In genomic region chr2:98236935-98237334, GRCh38 we compare ENCODE assay signal across 31 cellular contexts.
"Had no signal": no experiment of that assay in that cellular context is flagged by ENCODE, and none has a peak within 500 bp of the region (broad histone marks: within the 10 kb centered on the region; RNA-seq: fewer than 3 reads in every experiment).

No MANE protein-coding gene starts in this region.

- H3K9me3 ChIP-seq: gastroesophageal sphincter, heart right ventricle had no signal

- H3K9me3 Mint-ChIP-seq: activated B cell treated with CpG ODN at 0.5 μM for 24 hours; activated CD8-positive, alpha-beta T cell treated with anti-CD3 and anti-CD28 coated beads for 36 hours; activated T-cell treated with anti-CD3 and anti-CD28 coated beads, Interleukin-2, amount 50 U/mL, for 4 hours; activated T-helper 17 cell treated with anti-CD3 and anti-CD28 coated beads, Interleukin-2, amount 50 U/mL, for 72 hours; central memory CD8-positive, alpha-beta T cell; dendritic cell treated with granulocyte-macrophage colony-stimulating factor and Interleukin-4, amounts not matched to agents 40 ng/mL and 50 ng/mL, for 4 days; endodermal cell; T-helper 2 cell treated with Interferon-gamma antibody and Interleukin-4, amounts not matched to agents 5 μg/mL and 100 μg/mL, for 36 hours had no signal

- H3K4me2 ChIP-seq: hepatocyte had no signal

- H3K4me3 ChIP-seq: coronary artery, dorsolateral prefrontal cortex, gastroesophageal sphincter, heart right ventricle, hepatocyte had no signal

- H3K36me3 Mint-ChIP-seq: activated naive CD8-positive, alpha-beta T cell had no signal

- H3K4me3 Mint-ChIP-seq: activated B cell treated with CpG ODN at 0.5 μM for 24 hours; activated CD8-positive, alpha-beta T cell treated with anti-CD3 and anti-CD28 coated beads for 36 hours; activated naive CD8-positive, alpha-beta T cell; activated T-cell treated with anti-CD3 and anti-CD28 coated beads, Interleukin-2, amount 50 U/mL, for 4 hours; activated T-helper 17 cell treated with anti-CD3 and anti-CD28 coated beads, Interleukin-2, amount 50 U/mL, for 72 hours; central memory CD8-positive, alpha-beta T cell; dendritic cell treated with granulocyte-macrophage colony-stimulating factor and Interleukin-4, amounts not matched to agents 40 ng/mL and 50 ng/mL, for 4 days; endodermal cell; T-helper 2 cell treated with Interferon-gamma antibody and Interleukin-4, amounts not matched to agents 5 μg/mL and 100 μg/mL, for 36 hours had no signal

- H3K27ac Mint-ChIP-seq: activated B cell treated with CpG ODN at 0.5 μM for 24 hours; activated CD8-positive, alpha-beta T cell treated with anti-CD3 and anti-CD28 coated beads for 36 hours; activated naive CD8-positive, alpha-beta T cell; activated T-helper 17 cell treated with anti-CD3 and anti-CD28 coated beads, Interleukin-2, amount 50 U/mL, for 72 hours; dendritic cell treated with granulocyte-macrophage colony-stimulating factor and Interleukin-4, amounts not matched to agents 40 ng/mL and 50 ng/mL, for 4 days; endodermal cell; T-helper 2 cell treated with Interferon-gamma antibody and Interleukin-4, amounts not matched to agents 5 μg/mL and 100 μg/mL, for 36 hours had no signal

- H3K36me3 ChIP-seq: brain microvascular endothelial cell, gastroesophageal sphincter, heart right ventricle, WERI-Rb-1 had no signal

- ATAC-seq: activated CD4-positive, CD25-positive, alpha-beta regulatory T cell treated with anti-CD3 and anti-CD28 coated beads, Interleukin-2, amount 50 U/mL, for 24 hours; activated CD8-positive, alpha-beta T cell treated with anti-CD3 and anti-CD28 coated beads for 36 hours; activated T-cell treated with anti-CD3 and anti-CD28 coated beads, Interleukin-2, amount 50 U/mL, for 4 hours; activated T-helper 17 cell treated with anti-CD3 and anti-CD28 coated beads, Interleukin-2, amount 50 U/mL, for 72 hours; esophagus mucosa; foreskin keratinocyte; gastroesophageal sphincter; heart right ventricle had no signal

- H3K4me1 Mint-ChIP-seq: activated B cell treated with CpG ODN at 0.5 μM for 24 hours; activated T-helper 17 cell treated with anti-CD3 and anti-CD28 coated beads, Interleukin-2, amount 50 U/mL, for 72 hours; central memory CD8-positive, alpha-beta T cell had no signal

- H3K79me2 ChIP-seq: hepatocyte had no signal

- H3K4me1 ChIP-seq: foreskin keratinocyte, gastroesophageal sphincter had no signal

- H3K27ac ChIP-seq: brain microvascular endothelial cell, coronary artery, dorsolateral prefrontal cortex, foreskin keratinocyte, gastroesophageal sphincter, heart right ventricle, hepatocyte, WERI-Rb-1 had no signal

- H3K27me3 ChIP-seq: brain microvascular endothelial cell, dorsolateral prefrontal cortex, gastroesophageal sphincter, heart right ventricle, hepatocyte had no signal

- DNase-seq: activated B cell treated with CpG ODN at 0.5 μM for 24 hours; activated CD4-positive, alpha-beta T cell treated with anti-CD3 and anti-CD28 coated beads for 48 hours; activated CD4-positive, alpha-beta T cell treated with anti-CD3 and anti-CD28 coated beads, Interleukin-2, amount 50 U/mL, for 1 hour; activated CD4-positive, alpha-beta T cell treated with anti-CD3 and anti-CD28 coated beads, Interleukin-2, amount 50 U/mL, for 48 hours; activated CD8-positive, alpha-beta memory T cell treated with anti-CD3 and anti-CD28 coated beads for 24 hours; activated CD8-positive, alpha-beta T cell treated with anti-CD3 and anti-CD28 coated beads for 36 hours; activated effector memory CD4-positive, alpha-beta T cell treated with Interleukin-2 at 50 U/mL for 16 hours; activated gamma-delta T cell treated with Interleukin-2 at 50 U/mL for 16 hours; activated naive CD4-positive, alpha-beta T cell treated with anti-CD3 and anti-CD28 coated beads, Interleukin-2, amount 50 U/mL, for 16 hours; activated naive CD4-positive, alpha-beta T cell treated with Interleukin-2 at 50 U/mL for 16 hours; activated T-cell treated with anti-CD3 and anti-CD28 coated beads, Interleukin-2, amount 50 U/mL, for 4 hours; amniotic stem cell; anterior cingulate cortex; brain microvascular endothelial cell; dorsolateral prefrontal cortex; effector memory CD4-positive, alpha-beta T cell; endodermal cell; foreskin keratinocyte; heart right ventricle; T1000; WERI-Rb-1 had no signal

- H2AFZ ChIP-seq: hepatocyte had no signal
